Comparison of ENCODE assay signal across 27 cellular contexts in genomic region chr4:150262611-150263010, GRCh38.
"Had no signal": no experiment of that assay in that cellular context is flagged by ENCODE, and none has a peak within 500 bp of the region (broad histone marks: within the 10 kb centered on the region; RNA-seq: fewer than 3 reads in every experiment).

No MANE protein-coding gene starts in this region.

- ATAC-seq: activated CD4-positive, CD25-positive, alpha-beta regulatory T cell treated with anti-CD3 and anti-CD28 coated beads, Interleukin-2, amount 50 U/mL, for 24 hours; activated CD8-positive, alpha-beta T cell treated with anti-CD3 and anti-CD28 coated beads for 36 hours; activated naive CD8-positive, alpha-beta T cell treated with anti-CD3 and anti-CD28 coated beads, Interleukin-2, amount 50 U/mL, for 24 hours; activated T-cell treated with anti-CD3 and anti-CD28 coated beads, Interleukin-2, amount 50 U/mL, for 72 hours; body of pancreas had no signal

- H3K27ac ChIP-seq: ascending aorta, body of pancreas, Peyer's patch, RWPE1, SJCRH30 had no signal

- H3K27ac Mint-ChIP-seq: activated CD8-positive, alpha-beta T cell treated with anti-CD3 and anti-CD28 coated beads for 36 hours; activated naive CD4-positive, alpha-beta T cell treated with anti-CD3 and anti-CD28 coated beads, Interleukin-2, amount 10 ng/mL, durations not matched to agents 7 days and 5 days; activated naive CD8-positive, alpha-beta T cell treated with anti-CD3 and anti-CD28 coated beads, Interleukin-2, amount 50 U/mL, for 24 hours; activated T-cell treated with anti-CD3 and anti-CD28 coated beads, Interleukin-2, amount 50 U/mL, for 72 hours; activated T-helper 2 cell treated with anti-CD3 and anti-CD28 coated beads, Interferon-gamma antibody, Interleukin-2, Interleukin-4, amounts not matched to agents 10 μg/mL and 5 μg/mL and 100 μg/mL, durations not matched to agents 14 hours and 24 hours and 36 hours had no signal

- H3K4me1 ChIP-seq: ascending aorta, body of pancreas, SJCRH30 had no signal

- H3K36me3 ChIP-seq: SJCRH30 had no signal

- H3K4me3 ChIP-seq: ascending aorta, body of pancreas, Peyer's patch, SJCRH30 had no signal

- H3K4me3 Mint-ChIP-seq: activated CD8-positive, alpha-beta T cell treated with anti-CD3 and anti-CD28 coated beads for 36 hours; activated naive CD4-positive, alpha-beta T cell treated with anti-CD3 and anti-CD28 coated beads, Interleukin-2, amount 10 ng/mL, durations not matched to agents 7 days and 5 days; activated naive CD8-positive, alpha-beta T cell treated with anti-CD3 and anti-CD28 coated beads, Interleukin-2, amount 50 U/mL, for 24 hours; activated T-cell treated with anti-CD3 and anti-CD28 coated beads, Interleukin-2, amount 50 U/mL, for 72 hours had no signal

- H3K9me3 Mint-ChIP-seq: activated CD8-positive, alpha-beta T cell treated with anti-CD3 and anti-CD28 coated beads for 36 hours; activated naive CD4-positive, alpha-beta T cell treated with anti-CD3 and anti-CD28 coated beads, Interleukin-2, amount 10 ng/mL, durations not matched to agents 7 days and 5 days; activated naive CD8-positive, alpha-beta T cell treated with anti-CD3 and anti-CD28 coated beads, Interleukin-2, amount 50 U/mL, for 24 hours; activated T-cell treated with anti-CD3 and anti-CD28 coated beads, Interleukin-2, amount 50 U/mL, for 72 hours; activated T-helper 2 cell treated with anti-CD3 and anti-CD28 coated beads, Interferon-gamma antibody, Interleukin-2, Interleukin-4, amounts not matched to agents 10 μg/mL and 5 μg/mL and 100 μg/mL, durations not matched to agents 14 hours and 24 hours and 36 hours had no signal

- H3K27me3 Mint-ChIP-seq: activated CD8-positive, alpha-beta T cell treated with anti-CD3 and anti-CD28 coated beads for 36 hours; activated naive CD4-positive, alpha-beta T cell treated with anti-CD3 and anti-CD28 coated beads, Interleukin-2, amount 10 ng/mL, durations not matched to agents 7 days and 5 days; activated naive CD8-positive, alpha-beta T cell treated with anti-CD3 and anti-CD28 coated beads, Interleukin-2, amount 50 U/mL, for 24 hours had no signal

- H3K4me1 Mint-ChIP-seq: activated naive CD4-positive, alpha-beta T cell treated with anti-CD3 and anti-CD28 coated beads, Interleukin-2, amount 10 ng/mL, durations not matched to agents 7 days and 5 days; activated naive CD8-positive, alpha-beta T cell treated with anti-CD3 and anti-CD28 coated beads, Interleukin-2, amount 50 U/mL, for 24 hours had no signal

- H3K4me2 ChIP-seq: SK-N-SH had no signal

- DNase-seq: activated CD4-positive, alpha-beta T cell treated with anti-CD3 and anti-CD28 coated beads for 4 hours; activated CD8-positive, alpha-beta memory T cell treated with anti-CD3 and anti-CD28 coated beads, Interleukin-2, amount 50 U/mL, for 4 hours; activated CD8-positive, alpha-beta T cell treated with anti-CD3 and anti-CD28 coated beads for 36 hours; activated gamma-delta T cell treated with Interleukin-2 at 50 U/mL for 16 hours; activated naive CD4-positive, alpha-beta T cell treated with anti-CD3 and anti-CD28 coated beads, Interleukin-2, amount 10 ng/mL, durations not matched to agents 7 days and 5 days; activated naive CD8-positive, alpha-beta T cell treated with anti-CD3 and anti-CD28 coated beads, Interleukin-2, amount 50 U/mL, for 24 hours; activated T-cell treated with anti-CD3 and anti-CD28 coated beads, Interleukin-2, amount 50 U/mL, for 72 hours; amniotic stem cell; body of pancreas; central memory CD4-positive, alpha-beta T cell; NCI-H1105; NCI-H1436; NCI-H1694 treated with DMSO at 0.1 percent for 48 hours; NCI-H2029 treated with DMSO at 0.1 percent for 48 hours; NCI-H345; NCI-H510A; NCI-H526 treated with DMSO at 0.1 percent for 48 hours; NCI-H82; Peyer's patch; Right ventricle myocardium superior; SJCRH30; SK-N-SH; T-helper 1 cell had no signal

- H3K27me3 ChIP-seq: ascending aorta, body of pancreas, Peyer's patch, SJCRH30 had no signal

- H3K9me3 ChIP-seq: body of pancreas, Peyer's patch, SJCRH30, SK-N-SH had no signal

- H3K9ac ChIP-seq: SK-N-SH had no signal
